In genomic region chr19:48670699-48671455, GRCh38 we compare ENCODE assay signal across 20 cellular contexts. TPM values are rescaled to one million over a fixed set of nuclear protein-coding genes. Genes with fewer than 3 reads are reported as not detected.
"Had no signal": no experiment of that assay in that cellular context is flagged by ENCODE, and none has a peak within 500 bp of the region (broad histone marks: within the 10 kb centered on the region; RNA-seq: fewer than 3 reads in every experiment).

No MANE protein-coding gene starts in this region.

- ATAC-seq: activated T-cell treated with anti-CD3 and anti-CD28 coated beads, Interleukin-2, amount 50 U/mL, for 72 hours; effector memory CD8-positive, alpha-beta T cell; natural killer cell treated with Interleukin-12 subunit alpha and Interleukin-12 subunit beta and Interleukin-15 and Interleukin-18, amount 100 ng/mL, for 72 hours; T-helper 17 cell had no signal

- H3K9me3 Mint-ChIP-seq: activated B cell treated with CpG ODN at 0.5 μM for 24 hours; natural killer cell treated with Interleukin-12 subunit alpha and Interleukin-12 subunit beta and Interleukin-15 and Interleukin-18, amount 100 ng/mL, for 72 hours had no signal

- H3K27ac Mint-ChIP-seq: activated B cell treated with CpG ODN at 0.5 μM for 24 hours; activated naive CD8-positive, alpha-beta T cell treated with anti-CD3 and anti-CD28 coated beads for 36 hours; activated T-cell treated with anti-CD3 and anti-CD28 coated beads, Interleukin-2, amount 50 U/mL, for 72 hours; T-helper 17 cell had no signal

- H3K36me3 ChIP-seq: brain microvascular endothelial cell, ovary, sigmoid colon had no signal

- H3K9me3 ChIP-seq: ovary, sigmoid colon had no signal

- H3K4me3 ChIP-seq: ovary, sigmoid colon had no signal

- H3K27ac ChIP-seq: brain microvascular endothelial cell, ovary, sigmoid colon had no signal

- H3K36me3 Mint-ChIP-seq: activated naive CD8-positive, alpha-beta T cell treated with anti-CD3 and anti-CD28 coated beads for 36 hours; immature natural killer cell; natural killer cell treated with Interleukin-12 subunit alpha and Interleukin-12 subunit beta and Interleukin-15 and Interleukin-18, amount 100 ng/mL, for 72 hours had no signal

- H3K27me3 Mint-ChIP-seq: activated naive CD8-positive, alpha-beta T cell treated with anti-CD3 and anti-CD28 coated beads for 36 hours; effector memory CD8-positive, alpha-beta T cell; natural killer cell treated with Interleukin-12 subunit alpha and Interleukin-12 subunit beta and Interleukin-15 and Interleukin-18, amount 100 ng/mL, for 72 hours; T-helper 17 cell had no signal

- H3K4me3 Mint-ChIP-seq: activated B cell treated with CpG ODN at 0.5 μM for 24 hours; activated naive CD8-positive, alpha-beta T cell treated with anti-CD3 and anti-CD28 coated beads for 36 hours; activated T-cell treated with anti-CD3 and anti-CD28 coated beads, Interleukin-2, amount 50 U/mL, for 72 hours; effector memory CD8-positive, alpha-beta T cell; immature natural killer cell; T-helper 17 cell had no signal

- DNase-seq: activated B cell treated with CpG ODN at 0.5 μM for 24 hours; activated CD4-positive, alpha-beta T cell treated with anti-CD3 and anti-CD28 coated beads for 48 hours; activated CD8-positive, alpha-beta memory T cell treated with anti-CD3 and anti-CD28 coated beads, Interleukin-2, amount 50 U/mL, for 48 hours; activated gamma-delta T cell treated with Interleukin-2 at 50 U/mL for 16 hours; activated naive CD8-positive, alpha-beta T cell treated with anti-CD3 and anti-CD28 coated beads for 36 hours; activated T-cell treated with anti-CD3 and anti-CD28 coated beads, Interleukin-2, amount 50 U/mL, for 72 hours; amygdala; brain microvascular endothelial cell; cortex of kidney; effector memory CD8-positive, alpha-beta T cell; head of caudate nucleus; immature natural killer cell; mesenchymal stem cell; ovary; sigmoid colon; stimulated activated CD4-positive, alpha-beta T cell treated with anti-CD3 and anti-CD28 coated beads, Interleukin-1b, Interleukin-23, amount 100 ng/mL, for 48 hours; T-helper 17 cell had no signal

- H3K27me3 ChIP-seq: brain microvascular endothelial cell, ovary, sigmoid colon had no signal

RNA-seq across cellular contexts. Expression of gene NTN5, which starts 1.9 kb away (rescaled TPM):
- total RNA-seq: epithelial cell of proximal tubule, frontal cortex had no signal

RNA-seq across cellular contexts. Expression of gene FUT2, which starts 24.9 kb away (rescaled TPM):
- total RNA-seq: activated B cell treated with CpG ODN at 0.5 μM for 24 hours; activated naive CD8-positive, alpha-beta T cell treated with anti-CD3 and anti-CD28 coated beads for 36 hours; activated T-cell treated with anti-CD3 and anti-CD28 coated beads, Interleukin-2, amount 50 U/mL, for 72 hours; natural killer cell treated with Interleukin-12 subunit alpha and Interleukin-12 subunit beta and Interleukin-15 and Interleukin-18, amount 100 ng/mL, for 72 hours; sigmoid colon; T-helper 17 cell had no signal
